Comparison of ENCODE assay signal across 16 cellular contexts in genomic region chr6:64803470-64804166, GRCh38.
DNase-seq lines count a peak whose midpoint lies in the region; ATAC-seq and TF ChIP-seq lines count a peak whose summit lies in the region.
"Had no signal": no experiment of that assay in that cellular context is flagged by ENCODE, and none has a peak within 500 bp of the region (broad histone marks: within the 10 kb centered on the region; RNA-seq: fewer than 3 reads in every experiment).

No MANE protein-coding gene starts in this region.

- H3K27ac Mint-ChIP-seq in H9 (no peak overlapping the region), chondrocyte (ENCODE audit: unreplicated experiment) (no peak overlapping the region)
- H3K27ac Mint-ChIP-seq: B cell; CD8-positive, alpha-beta T cell; IgD-negative memory B cell had no signal

- H2BK5ac ChIP-seq in H9 (ENCODE audit: insufficient read length, low read length) (no peak overlapping the region), mesenchymal stem cell (ENCODE audit: low read depth, low read length, poor library complexity, severe bottlenecking) (no peak overlapping the region)

- no peaks in the 10 kb centered on the region for H3K79me2 ChIP-seq in H9 (ENCODE audit: insufficient read depth, low read length)

- no peak overlapping the region for H3K27ac ChIP-seq in H9 (ENCODE audit: insufficient read length, low read depth, low read length)
- no peak overlapping the region for H3K27ac ChIP-seq in mesenchymal stem cell (ENCODE audit: low read length, poor library complexity, severe bottlenecking)
- no peak overlapping the region for H3K27ac ChIP-seq in spleen
- H3K27ac ChIP-seq: BLaER1 treated with 17β-estradiol and CSF1 and Interleukin-3, amounts not matched to agents 10 nM and 100 nM had no signal

- H3K4me1 Mint-ChIP-seq in H9 (no peaks in the 10 kb centered on the region), chondrocyte (ENCODE audit: low read depth) (no peaks in the 10 kb centered on the region)
- H3K4me1 Mint-ChIP-seq: B cell, IgD-negative memory B cell had no signal

- H2AK5ac ChIP-seq in H9 (ENCODE audit: insufficient read length, low read length) (no peak overlapping the region), mesenchymal stem cell (ENCODE audit: low read length, severe bottlenecking) (no peak overlapping the region)

- no peak overlapping the region for H3K23ac ChIP-seq in H9 (ENCODE audit: insufficient read length, low read depth, low read length)
- H3K23ac ChIP-seq in mesenchymal stem cell (ENCODE audit: low read length in 2 of 2) = no peak overlapping the region

- H3K9me3 Mint-ChIP-seq in H9 = peaks cover 0 to 3% of the 10 kb centered on the region in 2 experiments; a peak in 3 of 5 replicates
- no peaks in the 10 kb centered on the region for H3K9me3 Mint-ChIP-seq in chondrocyte (ENCODE audit: low read depth)
- H3K9me3 Mint-ChIP-seq: CD8-positive, alpha-beta T cell; IgD-negative memory B cell had no signal

- no peak overlapping the region for H4K8ac ChIP-seq in H9 (replicated peaks; ENCODE audit: insufficient read length, low read depth, low read length)
- H4K8ac ChIP-seq in mesenchymal stem cell (ENCODE audit: low read length) = no peak overlapping the region

- peak overlapping the region; percentile 30 for H4K5ac ChIP-seq in H9 (ENCODE audit: insufficient read length, low read depth, low read length)

- H2AFZ ChIP-seq in H9 (ENCODE audit: low read length) (no peak overlapping the region), mesenchymal stem cell (ENCODE audit: low read depth, low read length) (peak overlapping the region; percentile 29)

- H3K14ac ChIP-seq in H9 (ENCODE audit: insufficient read depth, low read length) (no peak overlapping the region), mesenchymal stem cell (ENCODE audit: low read length in 2 of 2) (peak overlapping the region in 1 of 2 experiments; percentile 79)

- H2BK20ac ChIP-seq in H9 (ENCODE audit: low read depth, low read length, poor library complexity, severe bottlenecking) = no peak overlapping the region

- ATAC-seq in GM18873 (IDR thresholded peaks at IDR 0.05; ENCODE audit: low FRiP score, unreplicated experiment) = no peak
- no peak for ATAC-seq in HG02884 (IDR thresholded peaks at IDR 0.05; ENCODE audit: unreplicated experiment)
- ATAC-seq: CD8-positive, alpha-beta T cell had no signal

- H3K9ac ChIP-seq in H9 (ENCODE audit: extremely low read depth, insufficient read length, low read length) (no peak overlapping the region), mesenchymal stem cell (ENCODE audit: low read length) (no peak overlapping the region)
- H3K9ac ChIP-seq: BLaER1 treated with 17β-estradiol and CSF1 and Interleukin-3, amounts not matched to agents 10 nM and 100 nM had no signal

- no peak overlapping the region for H3T11ph ChIP-seq in H9 (ENCODE audit: low read length)

- H3K4me2 ChIP-seq in H9 (ENCODE audit: insufficient read depth, insufficient read length, low read length) (no peak overlapping the region), mesenchymal stem cell (ENCODE audit: low read length, poor library complexity, severe bottlenecking) (no peak overlapping the region)
- H3K4me2 ChIP-seq: BLaER1 treated with 17β-estradiol and CSF1 and Interleukin-3, amounts not matched to agents 10 nM and 100 nM had no signal

- no peak for TF ChIP-seq POLR2A in spleen (IDR thresholded peaks at IDR 0.05)

- no peak for TF ChIP-seq CTCF in H9 (conservative IDR thresholded peaks at IDR 0.05)
- TF ChIP-seq CTCF in chondrocyte (IDR thresholded peaks at IDR 0.05) = no peak
- no peak for TF ChIP-seq CTCF in spleen (IDR thresholded peaks at IDR 0.05 in 8 of 11, conservative IDR thresholded peaks at IDR 0.05 in 3 of 11)

- no peaks in the 10 kb centered on the region for H3K36me3 Mint-ChIP-seq in H9 (ENCODE audit: insufficient read depth in 1 of 3, low read depth in 3 of 3)
- H3K36me3 Mint-ChIP-seq in chondrocyte (ENCODE audit: low read depth) = no peaks in the 10 kb centered on the region
- H3K36me3 Mint-ChIP-seq: CD8-positive, alpha-beta T cell; IgD-negative memory B cell had no signal

- DNase-seq in H9 = no peak
- peak; percentile 59 for DNase-seq in chondrocyte (ENCODE audit: low spot score)
- no peak for DNase-seq in mesenchymal stem cell
- DNase-seq in spleen = peak; percentile 66
- DNase-seq in NCI-H146 (lab: John Stamatoyannopoulos, UW) = no peak
- DNase-seq: Calu3; CD8-positive, alpha-beta T cell; DMS79 treated with DMSO at 0.1 percent for 48 hours; GF-D8; GOT3; H7 had no signal

- H3K27me3 ChIP-seq in H9 (ENCODE audit: insufficient read depth, low read length) (no peaks in the 10 kb centered on the region), mesenchymal stem cell (ENCODE audit: control insufficient read depth in 1 of 2, insufficient read depth in 1 of 2, low read length in 2 of 2) (no peaks in the 10 kb centered on the region), spleen (replicated peaks in 1 of 7) (no peaks in the 10 kb centered on the region)
- H3K27me3 ChIP-seq: BLaER1 treated with 17β-estradiol and CSF1 and Interleukin-3, amounts not matched to agents 10 nM and 100 nM had no signal

- H3K9me3 ChIP-seq in H9 (ENCODE audit: control insufficient read depth, low read depth, low read length) (no peaks in the 10 kb centered on the region), mesenchymal stem cell (ENCODE audit: control insufficient read depth, low read length) (no peaks in the 10 kb centered on the region), spleen (peaks cover 0 to 7% (median 0%) of the 10 kb centered on the region in 8 donors)

- H3K23me2 ChIP-seq in H9 (ENCODE audit: insufficient read length, low read depth, low read length, poor library complexity, severe bottlenecking) = no peaks in the 10 kb centered on the region

- H4K20me1 ChIP-seq in H9 (ENCODE audit: control insufficient read depth, insufficient read depth, insufficient read length) = no peaks in the 10 kb centered on the region
- H4K20me1 ChIP-seq: BLaER1 treated with 17β-estradiol and CSF1 and Interleukin-3, amounts not matched to agents 10 nM and 100 nM had no signal

- H3K4me3 Mint-ChIP-seq in H9 (no peak overlapping the region), chondrocyte (ENCODE audit: unreplicated experiment) (no peak overlapping the region)
- H3K4me3 Mint-ChIP-seq: B cell; CD8-positive, alpha-beta T cell; IgD-negative memory B cell had no signal

- H2BK12ac ChIP-seq in H9 (ENCODE audit: insufficient read length, low read depth, low read length) = no peak overlapping the region
- no peak overlapping the region for H2BK12ac ChIP-seq in mesenchymal stem cell (ENCODE audit: low read length in 2 of 2)

- H3K4me1 ChIP-seq in H9 (ENCODE audit: insufficient read depth, low read length) = no peaks in the 10 kb centered on the region
- peaks cover 2% of the 10 kb centered on the region for H3K4me1 ChIP-seq in mesenchymal stem cell (ENCODE audit: control insufficient read depth, insufficient read depth, low read depth, low read length)
- H3K4me1 ChIP-seq in spleen = no peaks in the 10 kb centered on the region
- H3K4me1 ChIP-seq: BLaER1 treated with 17β-estradiol and CSF1 and Interleukin-3, amounts not matched to agents 10 nM and 100 nM had no signal

- no CpG with 5 or more reads among the region's 9 CpGs for WGBS in H9 (ENCODE audit: extremely low coverage, insufficient read length, low lambda C conversion rate)
- 89% methylated on average over 9 of the region's 9 CpGs for WGBS in mesenchymal stem cell
- WGBS in spleen, 5 donors = 76 to 94% (median 83%) methylated on average over 7 to 9 of the region's 9 CpGs

- H3K79me1 ChIP-seq in H9 (ENCODE audit: insufficient read depth, low read depth, low read length, poor library complexity, severe bottlenecking) (no peaks in the 10 kb centered on the region), mesenchymal stem cell (replicated peaks; ENCODE audit: low read length, poor library complexity, severe bottlenecking) (no peaks in the 10 kb centered on the region)

- H3K18ac ChIP-seq in H9 (ENCODE audit: insufficient read length, low read depth, low read length) (no peak overlapping the region), mesenchymal stem cell (ENCODE audit: low read depth in 1 of 2, low read length in 2 of 2) (no peak overlapping the region)

- intact Hi-C loops in spleen (cut with DNase I; ENCODE audit: low total_unique reads) = no loop called here

- no peaks in the 10 kb centered on the region for H3K27me3 Mint-ChIP-seq in H9 (ENCODE audit: low read depth)
- H3K27me3 Mint-ChIP-seq in chondrocyte (ENCODE audit: low read depth) = peaks cover 12% of the 10 kb centered on the region
- H3K27me3 Mint-ChIP-seq: B cell, IgD-negative memory B cell had no signal

- H3K4ac ChIP-seq in H9 (ENCODE audit: low read depth, low read length) = no peak overlapping the region
- no peak overlapping the region for H3K4ac ChIP-seq in mesenchymal stem cell (ENCODE audit: low read depth in 1 of 2, low read length in 2 of 2)

- H2BK120ac ChIP-seq in H9 (ENCODE audit: low read depth, low read length, poor library complexity, severe bottlenecking) = no peak overlapping the region
- H2BK120ac ChIP-seq in mesenchymal stem cell (ENCODE audit: low read depth, low read length) = no peak overlapping the region

- H2BK15ac ChIP-seq in H9 (ENCODE audit: low read depth, low read length) (no peak overlapping the region), mesenchymal stem cell (ENCODE audit: low read depth, poor library complexity, severe bottlenecking) (no peak overlapping the region)

- H3K4me3 ChIP-seq in mesenchymal stem cell (ENCODE audit: insufficient read depth in 1 of 2, low read depth in 1 of 2, low read length in 2 of 2) (no peak overlapping the region), spleen (no peak overlapping the region)
- H3K4me3 ChIP-seq: BLaER1 treated with 17β-estradiol and CSF1 and Interleukin-3, amounts not matched to agents 10 nM and 100 nM had no signal

- no peak overlapping the region for H3K56ac ChIP-seq in H9 (ENCODE audit: insufficient read length, low read depth, low read length)

- H4K91ac ChIP-seq in H9 (ENCODE audit: insufficient read length, low read depth, low read length) = no peak overlapping the region
- H4K91ac ChIP-seq in mesenchymal stem cell (ENCODE audit: low read length) = no peak overlapping the region

- H3K36me3 ChIP-seq in mesenchymal stem cell (ENCODE audit: control insufficient read depth in 1 of 2, insufficient read depth in 2 of 2, low read depth in 1 of 2, low read length in 2 of 2) (no peaks in the 10 kb centered on the region), spleen (no peaks in the 10 kb centered on the region)
- H3K36me3 ChIP-seq: BLaER1 treated with 17β-estradiol and CSF1 and Interleukin-3, amounts not matched to agents 10 nM and 100 nM had no signal

Comparison
In these comparisons a context has a peak if more than half of its experiments do, and no peak if none do; other contexts are left out.
1. DNase-seq: peak in chondrocyte (single experiment) and spleen (single experiment); none in H9 (single experiment), mesenchymal stem cell (single experiment) and NCI-H146 (single experiment).